7 cellular contexts compared by ENCODE assay signal in the genomic region with DNA sequence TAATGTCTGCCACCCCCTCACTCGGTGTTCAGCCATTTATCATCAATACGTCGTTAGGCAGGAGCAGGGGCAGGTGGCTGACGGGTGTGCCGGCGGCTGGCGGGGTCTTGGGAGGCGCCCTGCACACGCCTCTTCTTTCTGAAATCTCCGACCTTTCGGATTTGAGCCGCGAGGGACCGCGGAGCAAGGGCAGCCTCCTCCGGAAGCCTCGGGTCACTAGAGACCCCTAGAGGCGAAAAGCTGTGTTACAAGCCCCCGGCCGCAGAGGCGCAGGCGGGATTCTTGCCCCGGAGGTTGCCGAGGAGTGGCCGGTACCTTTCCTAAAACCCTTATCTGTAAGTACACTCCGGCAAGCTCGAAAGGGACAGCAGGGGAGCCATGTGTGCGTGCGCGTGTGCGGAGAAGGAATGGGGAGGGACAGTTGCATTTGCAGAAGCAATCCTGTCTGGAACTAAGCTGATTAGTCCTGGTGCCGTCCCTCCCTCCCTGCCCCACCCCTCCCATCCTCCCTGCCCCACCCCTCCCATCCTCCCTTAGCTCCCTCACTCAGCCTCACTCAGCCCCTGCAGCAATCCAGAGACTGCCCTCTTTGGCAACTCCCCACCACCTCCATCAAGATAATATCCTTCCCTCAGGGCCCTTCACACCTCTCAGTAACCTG. TPM values are rescaled to one million over a fixed set of nuclear protein-coding genes. Genes with fewer than 3 reads are reported as not detected.
DNase-seq lines count a peak whose midpoint lies in the region; ATAC-seq, FAIRE-seq and TF ChIP-seq lines count a peak whose summit lies in the region.

No MANE protein-coding gene starts in this region.

- POLR2A ChIA-PET in OCI-LY7 (lab: Charles Lee) = no interaction called here

- H3K4me3 ChIP-seq in GM12864 (ENCODE audit: low read depth, low read length) (no peak overlapping the region), HUES6 (ENCODE audit: low read depth, low read length) (peak overlapping the region; percentile 60), OCI-LY7 (ENCODE audit: low read depth, low read length, poor library complexity, severe bottlenecking) (no peak overlapping the region), astrocyte (ENCODE audit: insufficient read depth, low read depth, low read length) (peak overlapping the region; percentile 43), iPS-15b (ENCODE audit: low read depth, low read length) (peak overlapping the region; percentile 66), small intestine (ENCODE audit: low read depth in 1 of 2, low read length in 2 of 2) (no peak overlapping the region)

- CTCF ChIA-PET in OCI-LY7 (lab: Charles Lee; ENCODE audit: unreplicated experiment) = no interaction called here

- DNase-seq in GM12864 (ENCODE audit: low read depth) = no peak
- DNase-seq in OCI-LY7 (ENCODE audit: low spot score) = peak; percentile 0
- DNase-seq in astrocyte (ENCODE audit: low read depth) = peak; percentile 15
- DNase-seq in small intestine = peak; percentile 27

- H3K9ac ChIP-seq in HUES6 (ENCODE audit: low read length) (no peak overlapping the region), astrocyte (ENCODE audit: low read length) (no peak overlapping the region), iPS-15b (ENCODE audit: low read depth, low read length) (no peak overlapping the region)

- no peaks in the 10 kb centered on the region for H3K79me2 ChIP-seq in OCI-LY7 (ENCODE audit: insufficient read depth, low read depth, low read length)
- no peaks in the 10 kb centered on the region for H3K79me2 ChIP-seq in astrocyte (ENCODE audit: insufficient read depth, low read length)

- no peaks in the 10 kb centered on the region for H3K9me3 ChIP-seq in HUES6 (ENCODE audit: control insufficient read depth, insufficient read depth, low read depth, low read length)
- no peaks in the 10 kb centered on the region for H3K9me3 ChIP-seq in OCI-LY7 (ENCODE audit: low read length)
- H3K9me3 ChIP-seq in astrocyte (ENCODE audit: insufficient read depth, low read depth, low read length) = no peaks in the 10 kb centered on the region
- no peaks in the 10 kb centered on the region for H3K9me3 ChIP-seq in iPS-15b (ENCODE audit: control insufficient read depth, insufficient read depth, low read length)
- no peaks in the 10 kb centered on the region for H3K9me3 ChIP-seq in small intestine (ENCODE audit: control insufficient read depth, low read depth)

- no peak overlapping the region for H3K27ac Mint-ChIP-seq in astrocyte (ENCODE audit: unreplicated experiment)

- H3K9me2 ChIP-seq in OCI-LY7 (ENCODE audit: insufficient read depth, low read length) = no peaks in the 10 kb centered on the region

- H3K4me2 ChIP-seq in OCI-LY7 (ENCODE audit: low read length) (no peak overlapping the region), astrocyte (ENCODE audit: low read length) (peak overlapping the region; percentile 80)

- H4K20me1 ChIP-seq in OCI-LY7 (ENCODE audit: insufficient read depth, low read length) (no peaks in the 10 kb centered on the region), astrocyte (ENCODE audit: insufficient read depth, low read length) (no peaks in the 10 kb centered on the region)

- no peak overlapping the region for H3K27ac ChIP-seq in HUES6 (ENCODE audit: low read depth, low read length)
- H3K27ac ChIP-seq in OCI-LY7 (ENCODE audit: low read depth, low read length, poor library complexity, severe bottlenecking) = no peak overlapping the region
- H3K27ac ChIP-seq in astrocyte (ENCODE audit: low read depth, low read length) = no peak overlapping the region
- H3K27ac ChIP-seq in small intestine (ENCODE audit: low read depth in 1 of 2, low read length in 1 of 2) = no peak overlapping the region

- intact Hi-C loops in OCI-LY7 (cut with micrococcal nuclease; ENCODE audit: unreplicated experiment) = no loop called here

- no peak for FAIRE-seq in astrocyte (lab: Jason Lieb, UNC)
- FAIRE-seq in small intestine (lab: Jason Lieb, UNC) = no peak

- whole genome bisulfite sequencing in small intestine, 3 donors = 1 to 3% (median 1%) methylated on average over 28 to 32 of the region's 32 CpGs

- TF ChIP-seq CTCF in GM12864 (IDR thresholded peaks at IDR 0.05; ENCODE audit: low read depth, low read length, missing control alignments) (peak; percentile 83), OCI-LY7 (conservative IDR thresholded peaks at IDR 0.05; ENCODE audit: low read length) (peak; percentile 60), astrocyte (IDR thresholded peaks at IDR 0.05; ENCODE audit: insufficient read depth, low read depth, low read length) (peak; percentile 62)

- H3K36me3 Mint-ChIP-seq in astrocyte (ENCODE audit: low read depth, unreplicated experiment) = no peaks in the 10 kb centered on the region

- H3K4me3 Mint-ChIP-seq in astrocyte (ENCODE audit: unreplicated experiment) = peak overlapping the region; percentile 81

- H3K36me3 ChIP-seq in HUES6 (ENCODE audit: control insufficient read depth, insufficient read depth, low read length) (no peaks in the 10 kb centered on the region), OCI-LY7 (ENCODE audit: insufficient read depth, low read length) (no peaks in the 10 kb centered on the region), astrocyte (ENCODE audit: insufficient read depth, low read length) (no peaks in the 10 kb centered on the region), iPS-15b (ENCODE audit: control insufficient read depth, insufficient read depth, low read length) (no peaks in the 10 kb centered on the region), small intestine (ENCODE audit: control insufficient read depth in 2 of 2, insufficient read depth in 2 of 2, low read length in 2 of 2) (no peaks in the 10 kb centered on the region)

- no peaks in the 10 kb centered on the region for H3K9me3 Mint-ChIP-seq in astrocyte (ENCODE audit: unreplicated experiment)

- peaks cover 59% of the 10 kb centered on the region for H3K27me3 ChIP-seq in HUES6 (ENCODE audit: control insufficient read depth, insufficient read depth, low read length)
- H3K27me3 ChIP-seq in astrocyte (ENCODE audit: insufficient read depth, low read length) = peaks cover 16% of the 10 kb centered on the region
- H3K27me3 ChIP-seq in iPS-15b (ENCODE audit: control insufficient read depth, insufficient read depth, low read length) = peaks cover 45% of the 10 kb centered on the region
- H3K27me3 ChIP-seq in small intestine (ENCODE audit: control insufficient read depth in 2 of 2, insufficient read depth in 2 of 2, low read length in 2 of 2) = peaks cover 0 to 9% of the 10 kb centered on the region in 2 donors

- peaks cover 56% of the 10 kb centered on the region for H3K27me3 Mint-ChIP-seq in astrocyte (ENCODE audit: low read depth, unreplicated experiment)

- H2AFZ ChIP-seq in OCI-LY7 (ENCODE audit: low read length) (no peak overlapping the region), astrocyte (ENCODE audit: low read depth, low read length) (peak overlapping the region; percentile 90)

- peak; percentile 96 for ATAC-seq in GM21619 (IDR thresholded peaks at IDR 0.05; ENCODE audit: unreplicated experiment)

- no peaks in the 10 kb centered on the region for H3K4me1 Mint-ChIP-seq in astrocyte (ENCODE audit: low read depth, unreplicated experiment)

- no TSS peak for BruUV-seq in OCI-LY7 (replicated peaks; lab: Mats Ljungman, UMichigan)

- peaks cover 10% of the 10 kb centered on the region; the same call in 1 of the 2 replicates for H3K4me1 ChIP-seq in HUES6 (ENCODE audit: control insufficient read depth, insufficient read depth, low read length)
- H3K4me1 ChIP-seq in OCI-LY7 (ENCODE audit: insufficient read depth, low read length, poor library complexity, severe bottlenecking) = no peaks in the 10 kb centered on the region
- no peaks in the 10 kb centered on the region for H3K4me1 ChIP-seq in astrocyte (ENCODE audit: insufficient read depth, low read length)
- peaks cover 4% of the 10 kb centered on the region for H3K4me1 ChIP-seq in iPS-15b (ENCODE audit: control insufficient read depth, insufficient read depth, low read length)
- H3K4me1 ChIP-seq in small intestine (ENCODE audit: control insufficient read depth in 2 of 2, insufficient read depth in 1 of 2, low read depth in 1 of 2, low read length in 1 of 2) = no peaks in the 10 kb centered on the region

RNA-seq across cellular contexts. Expression of a gene that starts 11.0 kb away (rescaled TPM):
- total RNA-seq in OCI-LY7 (2014; rRNA removed; shearing (Covaris generic)) = not detected in 2 replicates
- total RNA-seq in OCI-LY7 (2022) (not detected in 2 replicates), astrocyte (not detected in 2 replicates)
- under 1 TPM in 2 of 3 donors, not detected in 1; 0.16 to 0.27 TPM for polyA plus RNA-seq in small intestine

RNA-seq across cellular contexts. Expression of a gene that starts 17.2 kb away (rescaled TPM):
- total RNA-seq in OCI-LY7 (2014; rRNA removed; shearing (Covaris generic)) = not detected in 2 replicates
- not detected in 2 replicates for total RNA-seq in OCI-LY7 (2022)
- total RNA-seq in astrocyte = 0.41 and 0.50 TPM in 2 replicates
- under 1 TPM in 1 of 3 donors, not detected in 2; 0.90 TPM for polyA plus RNA-seq in small intestine

Comparison
In these comparisons a context has a peak if more than half of its experiments do, and no peak if none do; other contexts are left out.
1. H3K4me3 ChIP-seq: peak in HUES6 (single experiment), astrocyte (single experiment) and iPS-15b (single experiment); none in GM12864 (single experiment), OCI-LY7 (single experiment) and small intestine (0 of 2).
2. Peak in every context shown above with its lines, with median percentiles within 50 percentile points of each other: CTCF ChIP-seq.